ENCODE assay signal across 13 cellular contexts in the genomic region with DNA sequence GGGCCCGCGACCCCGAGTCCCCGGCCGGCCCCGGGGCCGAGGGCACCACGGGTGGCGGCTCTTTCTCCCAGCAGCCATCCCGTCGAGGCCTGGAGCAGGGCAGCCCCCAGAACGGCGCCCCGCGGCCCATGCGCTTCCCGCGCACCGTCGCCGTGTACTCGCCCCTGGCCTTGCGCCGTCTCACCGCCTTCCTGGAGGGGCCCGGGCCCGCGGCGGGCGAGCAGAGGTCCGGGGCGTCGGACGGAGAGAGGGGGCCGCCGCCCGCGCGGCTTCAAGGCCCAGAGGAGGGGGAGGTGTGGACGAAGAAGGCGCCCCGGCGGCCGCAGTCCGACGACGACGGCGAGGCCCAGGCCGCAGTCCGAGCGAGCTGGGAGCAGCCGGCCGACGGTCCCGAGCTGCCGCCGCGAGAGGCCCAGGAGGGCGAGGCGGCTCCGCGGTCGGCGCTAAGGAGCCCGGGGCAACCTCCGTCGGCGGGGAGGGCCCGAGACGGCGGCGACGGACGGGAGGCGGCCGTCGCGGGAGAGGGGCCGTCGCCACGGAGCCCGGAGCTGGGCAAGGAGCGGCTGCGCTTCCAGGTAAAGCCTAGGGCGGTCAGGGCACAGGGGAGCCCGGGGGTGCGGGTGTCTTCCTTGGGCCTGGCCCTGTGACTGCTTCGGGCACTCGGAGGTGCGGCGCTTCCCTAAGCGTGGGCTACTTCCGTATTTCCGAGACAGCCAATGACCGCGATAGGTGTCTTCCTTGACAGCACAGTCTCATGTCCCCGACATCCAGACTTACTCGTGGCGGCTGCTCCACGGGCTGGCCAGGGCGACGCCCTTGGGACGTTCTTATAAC. TPM values are rescaled to one million over a fixed set of nuclear protein-coding genes. Genes with fewer than 3 reads are reported as not detected.
DNase-seq lines count a peak whose midpoint lies in the region; ATAC-seq and TF ChIP-seq lines count a peak whose summit lies in the region.
"Had no signal": no experiment of that assay in that cellular context is flagged by ENCODE, and none has a peak within 500 bp of the region (broad histone marks: within the 10 kb centered on the region; RNA-seq: fewer than 3 reads in every experiment).

No MANE protein-coding gene starts in this region.

- intact Hi-C loops in heart left ventricle (cut with DNase I) = loop anchor here in 2 of 10 donors (10.0 kb wide), 1 partner anchor 46 kb away; no protein-coding TSS in a partner anchor
- intact Hi-C loops in Right ventricle myocardium inferior (cut with DNase I) = no loop called here
- intact Hi-C loops in naive thymus-derived CD4-positive, alpha-beta T cell (cut with micrococcal nuclease) = loop anchor here in 1 of 2 donors (5.0 kb wide), 1 partner anchor 149 kb away; the partner anchor contains the start of gene SLAIN2
- intact Hi-C loops in vagina (cut with DNase I) = no loop called here
- intact Hi-C loops in thyroid gland (cut with DNase I) = no loop called here

- DNase-seq in heart left ventricle = no peak
- DNase-seq in Right ventricle myocardium inferior (ENCODE audit: missing footprints) = no peak
- DNase-seq in erythroblast (lab: John Stamatoyannopoulos, UW) = peak; percentile 32 to 39
- peak in 2 of 9 donors; percentile 5 to 11 for DNase-seq in naive thymus-derived CD4-positive, alpha-beta T cell
- no peak for DNase-seq in vagina (ENCODE audit: extremely low spot score in 2 of 2)
- DNase-seq in thyroid gland = no peak
- DNase-seq in NCI-H2081 treated with DMSO at 0.1 percent for 48 hours (lab: John Stamatoyannopoulos, UW) = no peak
- DNase-seq in 8988T = no peak
- DNase-seq: activated naive CD4-positive, alpha-beta T cell treated with anti-CD3 and anti-CD28 coated beads, Interleukin-2, amount 10 ng/mL, durations not matched to agents 7 days and 5 days; kidney glomerular epithelial cell; NCI-H2029 treated with DMSO at 0.1 percent for 48 hours had no signal

- H3K4me1 ChIP-seq in heart left ventricle (peaks cover 0 to 17% (median 2%) of the 10 kb centered on the region in 12 donors), vagina (peaks cover 7% of the 10 kb centered on the region), thyroid gland (peaks cover 0 to 13% of the 10 kb centered on the region in 2 donors)
- no peaks in the 10 kb centered on the region for H3K4me1 ChIP-seq in naive thymus-derived CD4-positive, alpha-beta T cell (ENCODE audit: control insufficient read depth in 2 of 2, insufficient read depth in 2 of 2, low read length in 2 of 2)
- H3K4me1 ChIP-seq: prostate gland had no signal

- H3K36me3 ChIP-seq in heart left ventricle (no peaks in the 10 kb centered on the region), vagina (no peaks in the 10 kb centered on the region), thyroid gland (no peaks in the 10 kb centered on the region)
- no peaks in the 10 kb centered on the region for H3K36me3 ChIP-seq in naive thymus-derived CD4-positive, alpha-beta T cell (ENCODE audit: control insufficient read depth in 2 of 3, insufficient read depth in 3 of 3, low read length in 3 of 3)
- H3K36me3 ChIP-seq: prostate gland had no signal

- H3K27ac Mint-ChIP-seq in naive thymus-derived CD4-positive, alpha-beta T cell = no peak overlapping the region
- H3K27ac Mint-ChIP-seq: activated naive CD4-positive, alpha-beta T cell treated with anti-CD3 and anti-CD28 coated beads, Interleukin-2, amount 10 ng/mL, durations not matched to agents 7 days and 5 days had no signal

- H3K27me3 ChIP-seq in heart left ventricle (peaks cover 17 to 65% (median 41%) of the 10 kb centered on the region in 9 donors), vagina (no peaks in the 10 kb centered on the region), thyroid gland (peaks cover 14% of the 10 kb centered on the region)
- H3K27me3 ChIP-seq in naive thymus-derived CD4-positive, alpha-beta T cell (ENCODE audit: control insufficient read depth in 2 of 2, insufficient read depth in 2 of 2, low read length in 2 of 2) = peaks cover 10 to 12% of the 10 kb centered on the region in 2 donors

- H3K4me3 ChIP-seq in heart left ventricle (peak overlapping the region in 11 of 12 donors; percentile 1 to 52 (median 44)), vagina (peak overlapping the region; percentile 37 to 49), thyroid gland (replicated peaks in 1 of 3) (no peak overlapping the region)
- no peak overlapping the region for H3K4me3 ChIP-seq in naive thymus-derived CD4-positive, alpha-beta T cell (ENCODE audit: low read length)

- peak overlapping the region in 6 of 10 donors; percentile 9 to 56 (median 28) for H3K4me3 Mint-ChIP-seq in naive thymus-derived CD4-positive, alpha-beta T cell

- POLR2A ChIA-PET in naive thymus-derived CD4-positive, alpha-beta T cell (lab: Charles Lee) = no interaction called here

- TF ChIP-seq CTCF in heart left ventricle (IDR thresholded peaks at IDR 0.05) = no peak
- TF ChIP-seq CTCF in vagina (IDR thresholded peaks at IDR 0.05) = no peak
- no peak for TF ChIP-seq CTCF in thyroid gland (IDR thresholded peaks at IDR 0.05)

- peaks cover 33 to 63% (median 39%) of the 10 kb centered on the region in 5 donors for H3K27me3 Mint-ChIP-seq in naive thymus-derived CD4-positive, alpha-beta T cell

- TF ChIP-seq POLR2A in heart left ventricle (IDR thresholded peaks at IDR 0.05) (no peak), erythroblast (IDR thresholded peaks at IDR 0.05; ENCODE audit: low read length) (no peak), vagina (IDR thresholded peaks at IDR 0.05) (no peak), thyroid gland (IDR thresholded peaks at IDR 0.05) (no peak)

- peaks cover 0 to 3% (median 0%) of the 10 kb centered on the region in 5 donors for H3K36me3 Mint-ChIP-seq in naive thymus-derived CD4-positive, alpha-beta T cell

- H3K4me1 Mint-ChIP-seq in naive thymus-derived CD4-positive, alpha-beta T cell = peaks cover 0 to 3% (median 0%) of the 10 kb centered on the region in 7 donors

- ATAC-seq in heart left ventricle (peak in 1 of 4 donors; percentile 20), Right ventricle myocardium inferior (no peak)
- ATAC-seq in naive thymus-derived CD4-positive, alpha-beta T cell = peak; percentile 56

- no peaks in the 10 kb centered on the region for H3K9me3 ChIP-seq in heart left ventricle
- H3K9me3 ChIP-seq in naive thymus-derived CD4-positive, alpha-beta T cell (ENCODE audit: control insufficient read depth in 2 of 3, low read length in 3 of 3) = no peaks in the 10 kb centered on the region
- no peaks in the 10 kb centered on the region for H3K9me3 ChIP-seq in vagina
- no peaks in the 10 kb centered on the region for H3K9me3 ChIP-seq in thyroid gland
- H3K9me3 ChIP-seq: prostate gland had no signal

- H3K27ac ChIP-seq in heart left ventricle (no peak overlapping the region), vagina (no peak overlapping the region), thyroid gland (no peak overlapping the region)
- no peak overlapping the region for H3K27ac ChIP-seq in naive thymus-derived CD4-positive, alpha-beta T cell (ENCODE audit: low read depth, low read length)
- H3K27ac ChIP-seq: prostate gland had no signal

- CTCF ChIA-PET in naive thymus-derived CD4-positive, alpha-beta T cell (lab: Charles Lee) = no interaction called here

- H3K9me3 Mint-ChIP-seq in naive thymus-derived CD4-positive, alpha-beta T cell = peaks cover 0 to 1% (median 0%) of the 10 kb centered on the region in 11 donors
- H3K9me3 Mint-ChIP-seq: activated naive CD4-positive, alpha-beta T cell treated with anti-CD3 and anti-CD28 coated beads, Interleukin-2, amount 10 ng/mL, durations not matched to agents 7 days and 5 days had no signal

- 6 to 16% (median 10%) methylated on average over 44 to 104 of the region's 104 CpGs for WGBS in heart left ventricle, 4 donors
- 16 to 28% methylated on average over 7 to 23 of the region's 104 CpGs for WGBS in thyroid gland, 2 donors

RNA-seq across cellular contexts. Expression of gene ZAR1, which starts 0.8 kb away (rescaled TPM):
- total RNA-seq in heart left ventricle = not detected
- polyA plus RNA-seq in heart left ventricle = not detected
- not detected for total RNA-seq in Right ventricle myocardium inferior
- total RNA-seq in naive thymus-derived CD4-positive, alpha-beta T cell = not detected
- polyA plus RNA-seq in naive thymus-derived CD4-positive, alpha-beta T cell = not detected
- 2.5 TPM for total RNA-seq in vagina
- total RNA-seq in thyroid gland = not detected
- total RNA-seq: OCI-LY7 had no signal

RNA-seq across cellular contexts. Expression of gene SLC10A4, which starts 7.8 kb away (rescaled TPM):
- total RNA-seq in heart left ventricle (under 1 TPM in 6 of 9 donors, not detected in 3; 0.16 to 0.45 (median 0.37) TPM), Right ventricle myocardium inferior (not detected), vagina (6.6 TPM), thyroid gland (under 1 TPM in 1 of 4 donors, not detected in 3; 0.13 TPM)
- under 1 TPM in 1 of 2 donors, not detected in 1; 0.15 TPM for polyA plus RNA-seq in heart left ventricle
- total RNA-seq in naive thymus-derived CD4-positive, alpha-beta T cell = under 1 TPM in 2 of 5 experiments, not detected in 3; 0.16 to 0.17 TPM
- under 1 TPM in 1 of 2 donors, not detected in 1; 0.09 TPM for polyA plus RNA-seq in naive thymus-derived CD4-positive, alpha-beta T cell
- total RNA-seq: OCI-LY7 had no signal

Comparison
In these comparisons a context has a peak if more than half of its experiments do, and no peak if none do; other contexts are left out.
1. DNase-seq: peak in erythroblast (2 of 2); none in heart left ventricle (0 of 5), Right ventricle myocardium inferior (single experiment), vagina (0 of 2), thyroid gland (0 of 2), NCI-H2081 treated with DMSO at 0.1 percent for 48 hours (single experiment) and 8988T (single experiment).
2. H3K4me3 ChIP-seq: peak in heart left ventricle (11 of 12) and vagina (2 of 2); none in naive thymus-derived CD4-positive, alpha-beta T cell (single experiment) and thyroid gland (0 of 3).